In genomic region chr2:196413821-196414274, GRCh38 we compare ENCODE assay signal across 11 cellular contexts.
A peak's percentile ranks its signal among the peaks of the same experiment; 100 is the strongest.
DNase-seq lines count a peak whose midpoint lies in the region; ATAC-seq, FAIRE-seq and TF ChIP-seq lines count a peak whose summit lies in the region.
"Had no signal": no experiment of that assay in that cellular context is flagged by ENCODE, and none has a peak within 500 bp of the region (broad histone marks: within the 10 kb centered on the region; RNA-seq: fewer than 3 reads in every experiment).

No MANE protein-coding gene starts in this region.

- intact Hi-C loops in vagina (cut with DNase I): no loop called here
- intact Hi-C loops in A673 (cut with micrococcal nuclease; ENCODE audit: unreplicated experiment): no loop called here

- H3K9me3 ChIP-seq in vagina (no peaks in the 10 kb centered on the region), A673 (ENCODE audit: low read depth, low read length, poor library complexity, severe bottlenecking) (no peaks in the 10 kb centered on the region)

- H3K27ac ChIP-seq in vagina (no peak overlapping the region), A673 (ENCODE audit: low read depth, low read length, poor library complexity, severe bottlenecking) (no peak overlapping the region)
- H3K27ac ChIP-seq: HL-60, skin epidermis had no signal

- BruUV-seq in A673 (replicated peaks; lab: Mats Ljungman, UMichigan): no TSS peak

- POLR2A ChIA-PET in A673 (lab: Charles Lee; ENCODE audit: low non-redundant PET): no interaction called here

- ATAC-seq in GM19043 (IDR thresholded peaks at IDR 0.05; ENCODE audit: low read depth, unreplicated experiment): peak; percentile 54
- peak; percentile 85 for ATAC-seq in HG02938 (IDR thresholded peaks at IDR 0.05; ENCODE audit: unreplicated experiment)

- CTCF ChIA-PET in A673 (lab: Charles Lee): interaction anchor here (0.6 kb wide), 1 partner anchor 54 kb away, joined by 3 read pairs; no protein-coding TSS in a partner anchor

- FAIRE-seq in bronchial epithelial cell (lab: Jason Lieb, UNC) (peak; percentile 18), urothelium cell line (lab: Jason Lieb, UNC) (no peak)
- FAIRE-seq: endometrium had no signal

- H3K36me3 ChIP-seq in bronchial epithelial cell (ENCODE audit: control insufficient read depth, insufficient read depth, low read length) (no peaks in the 10 kb centered on the region), vagina (no peaks in the 10 kb centered on the region), A673 (ENCODE audit: insufficient read depth, low read length, poor library complexity, severe bottlenecking) (no peaks in the 10 kb centered on the region)

- H3K27me3 ChIP-seq in bronchial epithelial cell (ENCODE audit: control insufficient read depth, insufficient read depth, low read length) (no peaks in the 10 kb centered on the region), vagina (no peaks in the 10 kb centered on the region), A673 (replicated peaks; ENCODE audit: insufficient read depth, low read depth, low read length, poor library complexity) (no peaks in the 10 kb centered on the region)

- TF ChIP-seq CTCF in bronchial epithelial cell (IDR thresholded peaks at IDR 0.05; ENCODE audit: insufficient read depth, low read length, severe bottlenecking) (no peak), vagina (IDR thresholded peaks at IDR 0.05) (no peak), A673 (conservative IDR thresholded peaks at IDR 0.05; ENCODE audit: low read depth, low read length) (no peak)

- H3K4me3 ChIP-seq in bronchial epithelial cell (ENCODE audit: low read depth, low read length): no peak overlapping the region
- H3K4me3 ChIP-seq in vagina: no peak overlapping the region
- no peak overlapping the region for H3K4me3 ChIP-seq in A673 (ENCODE audit: low read depth, low read length, poor library complexity, severe bottlenecking)
- H3K4me3 ChIP-seq: skin epidermis had no signal

- no peaks in the 10 kb centered on the region for H3K4me1 ChIP-seq in vagina
- no peaks in the 10 kb centered on the region for H3K4me1 ChIP-seq in A673 (ENCODE audit: insufficient read depth, low read length, poor library complexity, severe bottlenecking)

- DNase-seq in bronchial epithelial cell (ENCODE audit: low read depth) (peak; percentile 12), renal cortical epithelial cell (ENCODE audit: low read depth) (peak; percentile 14), vagina (ENCODE audit: extremely low spot score in 2 of 2) (no peak), urothelium cell line (ENCODE audit: low spot score) (no peak), NCI-H1417 treated with DMSO at 0.1 percent for 48 hours (lab: John Stamatoyannopoulos, UW) (no peak), A673 (ENCODE audit: low spot score) (no peak)

- no peak for TF ChIP-seq POLR2A in vagina (IDR thresholded peaks at IDR 0.05)

Comparison
In these comparisons a context has a peak if more than half of its experiments do, and no peak if none do; other contexts are left out.
1. DNase-seq: peak in bronchial epithelial cell (single experiment) and renal cortical epithelial cell (single experiment); none in vagina (0 of 2), urothelium cell line (single experiment), NCI-H1417 treated with DMSO at 0.1 percent for 48 hours (single experiment) and A673 (single experiment).